In genomic region chr4:147799057-147799456, GRCh38 we compare ENCODE assay signal across 8 cellular contexts.
DNase-seq lines count a peak whose midpoint lies in the region; ATAC-seq, FAIRE-seq and TF ChIP-seq lines count a peak whose summit lies in the region.
"Not testable (repeated sequence)": the region's sequence is repeated elsewhere in the genome, so short reads cannot be mapped to it uniquely, and the experiment has no call there.

No MANE protein-coding gene starts in this region.

- peak overlapping the region; percentile 85 for H3K27ac ChIP-seq in KOPT-K1 (ENCODE audit: low read depth, low read length, poor library complexity, severe bottlenecking)
- H3K27ac ChIP-seq in left ventricle myocardium inferior (replicated peaks) = peak overlapping the region; percentile 51
- H3K27ac ChIP-seq in rectal smooth muscle tissue (ENCODE audit: low read depth, low read length) = not testable (repeated sequence)

- not testable (repeated sequence) for DNase-seq in GM19239 (ENCODE audit: insufficient read length, low spot score); T-helper 17 cell; left ventricle myocardium inferior; nephron progenitor cell

- not testable (repeated sequence) for ATAC-seq in T-helper 17 cell

- not testable (repeated sequence) for H3K9me3 ChIP-seq in KOPT-K1 (ENCODE audit: insufficient read depth, low read length, poor library complexity, severe bottlenecking); T-helper 17 cell (ENCODE audit: control insufficient read depth, low read length, poor library complexity, severe bottlenecking); left ventricle myocardium inferior (replicated peaks)

- H3K4me3 Mint-ChIP-seq in T-helper 17 cell; nephron progenitor cell; stimulated activated naive CD8-positive, alpha-beta T cell treated with anti-CD3 and anti-CD28 coated beads, Interleukin-15, Interleukin-2, amounts not matched to agents 100 ng/mL and 50 ng/mL, for 24 hours: not testable (repeated sequence)
- H3K4me3 Mint-ChIP-seq in dendritic cell treated with granulocyte-macrophage colony-stimulating factor and Interleukin-4, amounts not matched to agents 40 ng/mL and 50 ng/mL, for 4 days = peak overlapping the region; percentile 9

- not testable (repeated sequence) for H3K9me3 Mint-ChIP-seq in dendritic cell treated with granulocyte-macrophage colony-stimulating factor and Interleukin-4, amounts not matched to agents 40 ng/mL and 50 ng/mL, for 4 days; nephron progenitor cell; stimulated activated naive CD8-positive, alpha-beta T cell treated with anti-CD3 and anti-CD28 coated beads, Interleukin-15, Interleukin-2, amounts not matched to agents 100 ng/mL and 50 ng/mL, for 24 hours

- not testable (repeated sequence) for H3K9ac ChIP-seq in rectal smooth muscle tissue (ENCODE audit: low read length)

- FAIRE-seq in GM19239 (lab: Jason Lieb, UNC) = peak; percentile 26

- H3K36me3 ChIP-seq in KOPT-K1 (ENCODE audit: insufficient read depth, low read length); left ventricle myocardium inferior; rectal smooth muscle tissue (ENCODE audit: control insufficient read depth, insufficient read depth, low read length): not testable (repeated sequence)

- H3K27me3 ChIP-seq in left ventricle myocardium inferior (ENCODE audit: low read depth); rectal smooth muscle tissue (ENCODE audit: control insufficient read depth, insufficient read depth, low read length): not testable (repeated sequence)

- not testable (repeated sequence) for H3K27me3 Mint-ChIP-seq in T-helper 17 cell; dendritic cell treated with granulocyte-macrophage colony-stimulating factor and Interleukin-4, amounts not matched to agents 40 ng/mL and 50 ng/mL, for 4 days; nephron progenitor cell (ENCODE audit: low read depth, poor library complexity)
- H3K27me3 Mint-ChIP-seq in stimulated activated naive CD8-positive, alpha-beta T cell treated with anti-CD3 and anti-CD28 coated beads, Interleukin-15, Interleukin-2, amounts not matched to agents 100 ng/mL and 50 ng/mL, for 24 hours = peaks cover 16% of the 10 kb centered on the region

- TF ChIP-seq CTCF in left ventricle myocardium inferior (IDR thresholded peaks at IDR 0.05; ENCODE audit: borderline replicate concordance); nephron progenitor cell (IDR thresholded peaks at IDR 0.05): not testable (repeated sequence)

- not testable (repeated sequence) for H3K36me3 Mint-ChIP-seq in T-helper 17 cell (ENCODE audit: low read depth); stimulated activated naive CD8-positive, alpha-beta T cell treated with anti-CD3 and anti-CD28 coated beads, Interleukin-15, Interleukin-2, amounts not matched to agents 100 ng/mL and 50 ng/mL, for 24 hours (ENCODE audit: low read depth)
- peaks cover 67% of the 10 kb centered on the region for H3K36me3 Mint-ChIP-seq in dendritic cell treated with granulocyte-macrophage colony-stimulating factor and Interleukin-4, amounts not matched to agents 40 ng/mL and 50 ng/mL, for 4 days (ENCODE audit: low read depth)
- H3K36me3 Mint-ChIP-seq in nephron progenitor cell (ENCODE audit: low read depth) = peaks cover 31% of the 10 kb centered on the region

- H3K4me1 Mint-ChIP-seq in T-helper 17 cell = peaks cover 47% of the 10 kb centered on the region
- peaks cover 84% of the 10 kb centered on the region for H3K4me1 Mint-ChIP-seq in dendritic cell treated with granulocyte-macrophage colony-stimulating factor and Interleukin-4, amounts not matched to agents 40 ng/mL and 50 ng/mL, for 4 days (ENCODE audit: low read depth)
- peaks cover 51% of the 10 kb centered on the region for H3K4me1 Mint-ChIP-seq in nephron progenitor cell
- H3K4me1 Mint-ChIP-seq in stimulated activated naive CD8-positive, alpha-beta T cell treated with anti-CD3 and anti-CD28 coated beads, Interleukin-15, Interleukin-2, amounts not matched to agents 100 ng/mL and 50 ng/mL, for 24 hours (ENCODE audit: low read depth) = peaks cover 48% of the 10 kb centered on the region

- not testable (repeated sequence) for H3K4me3 ChIP-seq in left ventricle myocardium inferior
- H3K4me3 ChIP-seq in rectal smooth muscle tissue (ENCODE audit: low read length) = peak overlapping the region; percentile 3

- peaks cover 61% of the 10 kb centered on the region for H3K4me1 ChIP-seq in left ventricle myocardium inferior
- H3K4me1 ChIP-seq in rectal smooth muscle tissue (ENCODE audit: control insufficient read depth, insufficient read depth, low read length) = peaks cover 13% of the 10 kb centered on the region

- H3K27ac Mint-ChIP-seq in T-helper 17 cell (peak overlapping the region; percentile 98), nephron progenitor cell (peak overlapping the region; percentile 77)
- H3K27ac Mint-ChIP-seq in dendritic cell treated with granulocyte-macrophage colony-stimulating factor and Interleukin-4, amounts not matched to agents 40 ng/mL and 50 ng/mL, for 4 days = peak overlapping the region; percentile 81
- peak overlapping the region; percentile 72 for H3K27ac Mint-ChIP-seq in stimulated activated naive CD8-positive, alpha-beta T cell treated with anti-CD3 and anti-CD28 coated beads, Interleukin-15, Interleukin-2, amounts not matched to agents 100 ng/mL and 50 ng/mL, for 24 hours

- intact Hi-C loops in dendritic cell treated with granulocyte-macrophage colony-stimulating factor and Interleukin-4, amounts not matched to agents 40 ng/mL and 50 ng/mL, for 4 days (cut with micrococcal nuclease); left ventricle myocardium inferior (cut with micrococcal nuclease): not testable (repeated sequence)
